ENCODE assay signal across 24 cellular contexts in genomic region chr7:94244760-94245159, GRCh38.
A peak's percentile ranks its signal among the peaks of the same experiment; 100 is the strongest.
DNase-seq lines count a peak whose midpoint lies in the region; ATAC-seq, FAIRE-seq and TF ChIP-seq lines count a peak whose summit lies in the region.
"Had no signal": no experiment of that assay in that cellular context is flagged by ENCODE, and none has a peak within 500 bp of the region (broad histone marks: within the 10 kb centered on the region; RNA-seq: fewer than 3 reads in every experiment).

No MANE protein-coding gene starts in this region.

- CTCF ChIA-PET in IMR-90 (lab: Yijun Ruan, JAX) = no interaction called here

- 0 out of 2 replicates have a peak, but pooled peaks have one; percentile 40 for ATAC-seq in IMR-90 (ENCODE audit: low read depth)
- no peak for ATAC-seq in GM21390 (IDR thresholded peaks at IDR 0.05; ENCODE audit: unreplicated experiment)

- no peak overlapping the region for H4K8ac ChIP-seq in IMR-90 (ENCODE audit: low read depth in 2 of 2, low read length in 2 of 2)

- H3K4me1 ChIP-seq in IMR-90 (ENCODE audit: control insufficient read depth, insufficient read depth, low read length) = no peaks in the 10 kb centered on the region

- POLR2A ChIA-PET in IMR-90 (lab: Charles Lee; ENCODE audit: unreplicated experiment) = no interaction called here

- TF ChIP-seq CTCF in D721Med (IDR thresholded peaks at IDR 0.05; ENCODE audit: insufficient read depth, missing control alignments) (no peak), IMR-90 (conservative IDR thresholded peaks at IDR 0.05; ENCODE audit: low read depth, low read length) (no peak), bronchial epithelial cell (IDR thresholded peaks at IDR 0.05; ENCODE audit: insufficient read depth, low read length, severe bottlenecking) (no peak), fibroblast of villous mesenchyme (IDR thresholded peaks at IDR 0.05; ENCODE audit: insufficient read depth, low read depth, low read length) (no peak), lower leg skin (IDR thresholded peaks at IDR 0.05) (no peak)

- no peak overlapping the region for H2BK20ac ChIP-seq in IMR-90 (ENCODE audit: low read depth, low read length)

- no peaks in the 10 kb centered on the region for H3K9me3 Mint-ChIP-seq in activated naive CD8-positive, alpha-beta T cell treated with anti-CD3 and anti-CD28 coated beads for 36 hours
- H3K9me3 Mint-ChIP-seq: HFFc6 had no signal

- BruUV-seq in IMR-90 (replicated peaks; lab: Mats Ljungman, UMichigan) = no TSS peak

- no peak overlapping the region for H3K4ac ChIP-seq in IMR-90 (ENCODE audit: low read depth, low read length)

- no peak for DNase-seq in D721Med (ENCODE audit: insufficient read length, low spot score)
- DNase-seq in IMR-90 = no peak
- peak; percentile 50 for DNase-seq in bronchial epithelial cell (ENCODE audit: low read depth)
- peak; percentile 71 for DNase-seq in fibroblast of villous mesenchyme (ENCODE audit: low read depth)
- DNase-seq in activated naive CD8-positive, alpha-beta T cell treated with anti-CD3 and anti-CD28 coated beads for 36 hours = no peak
- DNase-seq in NCI-H69 (lab: John Stamatoyannopoulos, UW) = no peak
- DNase-seq in lower leg skin (ENCODE audit: low spot score in 2 of 2) = no peak
- DNase-seq: AML-193; DMS 273 treated with DMSO at 0.1 percent for 48 hours; EL; HFFc6; Karpas-422; NCI-H1092 treated with DMSO at 0.1 percent for 48 hours; NCI-H146; NCI-H2029 treated with DMSO at 0.1 percent for 48 hours; NCI-H2171 treated with DMSO at 0.1 percent for 48 hours; NCI-H446; NK-92 treated with Interleukin-12 subunit alpha and Interleukin-12 subunit beta, amount 100 ng/mL, for 24 hours; SHP77 had no signal

- H3K9ac ChIP-seq in IMR-90 (ENCODE audit: low read depth, low read length) = no peak overlapping the region

- H4K5ac ChIP-seq in IMR-90 (ENCODE audit: low read depth, low read length) = no peak overlapping the region

- in situ Hi-C loops in IMR-90 (cut with MboI; ENCODE audit: low sequenced_read_pairs) = no loop called here

- no peak overlapping the region for H3K14ac ChIP-seq in IMR-90 (replicated peaks; ENCODE audit: low read depth, low read length)

- H3K27ac Mint-ChIP-seq in activated naive CD8-positive, alpha-beta T cell treated with anti-CD3 and anti-CD28 coated beads for 36 hours = no peak overlapping the region
- H3K27ac Mint-ChIP-seq: HFFc6 had no signal

- no peak for TF ChIP-seq RAD21 in IMR-90 (IDR thresholded peaks at IDR 0.05; ENCODE audit: low read length)

- H3K27ac ChIP-seq in IMR-90 (ENCODE audit: insufficient read depth, low read length) = no peak overlapping the region
- H3K27ac ChIP-seq: C4-2B, HL-60, SK-N-MC had no signal

- H3K36me3 ChIP-seq in IMR-90 (ENCODE audit: control insufficient read depth, insufficient read depth, low read length) (no peaks in the 10 kb centered on the region), bronchial epithelial cell (ENCODE audit: control insufficient read depth, insufficient read depth, low read length) (no peaks in the 10 kb centered on the region)

- TF ChIP-seq POLR2A in IMR-90 (IDR thresholded peaks at IDR 0.05; ENCODE audit: low read depth, low read length) (no peak), lower leg skin (IDR thresholded peaks at IDR 0.05) (no peak)

- H2BK5ac ChIP-seq in IMR-90 (ENCODE audit: low read depth, low read length, poor library complexity, severe bottlenecking) = no peak overlapping the region

- no peak overlapping the region for H3K23ac ChIP-seq in IMR-90 (ENCODE audit: low read depth, low read length)

- H3K4me1 Mint-ChIP-seq in activated naive CD8-positive, alpha-beta T cell treated with anti-CD3 and anti-CD28 coated beads for 36 hours = no peaks in the 10 kb centered on the region

- no peak overlapping the region for H2BK15ac ChIP-seq in IMR-90 (ENCODE audit: low read depth, low read length)

- no peak overlapping the region for H3K56ac ChIP-seq in IMR-90 (ENCODE audit: extremely low read depth, insufficient read depth, low read length)

- no peak overlapping the region for H2AFZ ChIP-seq in IMR-90 (replicated peaks; ENCODE audit: low read length, poor library complexity)

- H3K9me1 ChIP-seq in IMR-90 (ENCODE audit: insufficient read depth, low read length) = no peaks in the 10 kb centered on the region

- H3K36me3 Mint-ChIP-seq in activated naive CD8-positive, alpha-beta T cell treated with anti-CD3 and anti-CD28 coated beads for 36 hours = no peaks in the 10 kb centered on the region

- no peak overlapping the region for H2AK5ac ChIP-seq in IMR-90 (ENCODE audit: low read depth, low read length)

- no peaks in the 10 kb centered on the region for H3K9me3 ChIP-seq in IMR-90 (ENCODE audit: control insufficient read depth, insufficient read depth, low read length)

- FAIRE-seq in D721Med (lab: Jason Lieb, UNC) (peak; percentile 82), bronchial epithelial cell (lab: Jason Lieb, UNC) (no peak)
- FAIRE-seq: GM12891 had no signal

- no peak overlapping the region for H3K18ac ChIP-seq in IMR-90 (ENCODE audit: low read depth, low read length)

- H3K27me3 ChIP-seq in IMR-90 (ENCODE audit: control insufficient read depth, insufficient read depth, low read length) (no peaks in the 10 kb centered on the region; the same call in 1 of the 2 replicates), bronchial epithelial cell (ENCODE audit: control insufficient read depth, insufficient read depth, low read length) (no peaks in the 10 kb centered on the region)

- intact Hi-C loops in IMR-90 (cut with micrococcal nuclease) = no loop called here
- intact Hi-C loops in lower leg skin (cut with DNase I; ENCODE audit: low total_unique reads) = no loop called here

- H3K4me3 ChIP-seq in IMR-90 (ENCODE audit: insufficient read depth, low read depth, low read length) (no peak overlapping the region), bronchial epithelial cell (ENCODE audit: low read depth, low read length) (no peak overlapping the region), fibroblast of villous mesenchyme (ENCODE audit: low read depth, low read length) (no peak overlapping the region), lower leg skin (ENCODE audit: low read depth, poor library complexity, severe bottlenecking) (no peak overlapping the region)
- H3K4me3 ChIP-seq: SK-N-MC had no signal

- no peak overlapping the region for H3K4me2 ChIP-seq in IMR-90 (ENCODE audit: low read depth, low read length)

- no peaks in the 10 kb centered on the region for H3K79me1 ChIP-seq in IMR-90 (ENCODE audit: low read depth in 1 of 2, low read length in 2 of 2)

- no peaks in the 10 kb centered on the region for H3K27me3 Mint-ChIP-seq in activated naive CD8-positive, alpha-beta T cell treated with anti-CD3 and anti-CD28 coated beads for 36 hours

- dilution Hi-C loops in IMR-90 (cut with HindIII; ENCODE audit: low sequenced_read_pairs, unreplicated experiment) = no loop called here

- no peaks in the 10 kb centered on the region for H4K20me1 ChIP-seq in IMR-90 (ENCODE audit: insufficient read depth, low read length)

- no peak overlapping the region for H2BK120ac ChIP-seq in IMR-90 (ENCODE audit: low read depth, low read length)

- H4K91ac ChIP-seq in IMR-90 (ENCODE audit: insufficient read depth, low read depth, low read length) = no peak overlapping the region

- no peak overlapping the region for H3K4me3 Mint-ChIP-seq in activated naive CD8-positive, alpha-beta T cell treated with anti-CD3 and anti-CD28 coated beads for 36 hours
- H3K4me3 Mint-ChIP-seq: HFFc6 had no signal

- no peak overlapping the region for H2AK9ac ChIP-seq in IMR-90 (replicated peaks; ENCODE audit: low read depth, low read length, poor library complexity)

TF ChIP-seq in IMR-90, 13 proteins besides CTCF, POLR2A, EP300 and RAD21:
- TF ChIP-seq MAFK (IDR thresholded peaks at IDR 0.05; ENCODE audit: low read depth, low read length) (no peak), FOS (IDR thresholded peaks at IDR 0.05; ENCODE audit: low read depth, low read length) (no peak), MAZ (IDR thresholded peaks at IDR 0.05; ENCODE audit: borderline replicate concordance, low read depth, low read length) (no peak), BHLHE40 (IDR thresholded peaks at IDR 0.05; ENCODE audit: low read depth, low read length) (no peak), SMC3 (IDR thresholded peaks at IDR 0.05; ENCODE audit: low read depth, low read length) (no peak), USF2 (IDR thresholded peaks at IDR 0.05; ENCODE audit: low read depth, low read length) (no peak), NFE2L2 (IDR thresholded peaks at IDR 0.05; ENCODE audit: low read depth, low read length) (no peak), RFX5 (IDR thresholded peaks at IDR 0.05; ENCODE audit: low read depth, low read length) (no peak), MXI1 (IDR thresholded peaks at IDR 0.05; ENCODE audit: borderline replicate concordance, low read depth, low read length) (no peak), CEBPB (IDR thresholded peaks at IDR 0.05; ENCODE audit: low read depth, low read length) (no peak), RCOR1 (IDR thresholded peaks at IDR 0.05; ENCODE audit: insufficient replicate concordance, low read length) (no peak), CHD1 (IDR thresholded peaks at IDR 0.05; ENCODE audit: low read depth, low read length) (no peak), ELK1 (IDR thresholded peaks at IDR 0.05; ENCODE audit: borderline replicate concordance, low read depth, low read length) (no peak)

Comparison
In these comparisons a context has a peak if more than half of its experiments do, and no peak if none do; other contexts are left out.
1. DNase-seq: peak in bronchial epithelial cell (single experiment) and fibroblast of villous mesenchyme (single experiment); none in D721Med (single experiment), IMR-90 (single experiment), activated naive CD8-positive, alpha-beta T cell treated with anti-CD3 and anti-CD28 coated beads for 36 hours (single experiment), NCI-H69 (single experiment) and lower leg skin (0 of 2).